Comparison of ENCODE assay signal across 1 cellular context in genomic region chr11:46120711-46121327, GRCh38.
TF ChIP-seq lines count a peak whose summit lies in the region.

No MANE protein-coding gene starts in this region.

TF ChIP-seq in K562, 482 proteins besides CTCF, POLR2A, EP300 and RAD21 (continued from another document):
- TF ChIP-seq, protein P1, sequence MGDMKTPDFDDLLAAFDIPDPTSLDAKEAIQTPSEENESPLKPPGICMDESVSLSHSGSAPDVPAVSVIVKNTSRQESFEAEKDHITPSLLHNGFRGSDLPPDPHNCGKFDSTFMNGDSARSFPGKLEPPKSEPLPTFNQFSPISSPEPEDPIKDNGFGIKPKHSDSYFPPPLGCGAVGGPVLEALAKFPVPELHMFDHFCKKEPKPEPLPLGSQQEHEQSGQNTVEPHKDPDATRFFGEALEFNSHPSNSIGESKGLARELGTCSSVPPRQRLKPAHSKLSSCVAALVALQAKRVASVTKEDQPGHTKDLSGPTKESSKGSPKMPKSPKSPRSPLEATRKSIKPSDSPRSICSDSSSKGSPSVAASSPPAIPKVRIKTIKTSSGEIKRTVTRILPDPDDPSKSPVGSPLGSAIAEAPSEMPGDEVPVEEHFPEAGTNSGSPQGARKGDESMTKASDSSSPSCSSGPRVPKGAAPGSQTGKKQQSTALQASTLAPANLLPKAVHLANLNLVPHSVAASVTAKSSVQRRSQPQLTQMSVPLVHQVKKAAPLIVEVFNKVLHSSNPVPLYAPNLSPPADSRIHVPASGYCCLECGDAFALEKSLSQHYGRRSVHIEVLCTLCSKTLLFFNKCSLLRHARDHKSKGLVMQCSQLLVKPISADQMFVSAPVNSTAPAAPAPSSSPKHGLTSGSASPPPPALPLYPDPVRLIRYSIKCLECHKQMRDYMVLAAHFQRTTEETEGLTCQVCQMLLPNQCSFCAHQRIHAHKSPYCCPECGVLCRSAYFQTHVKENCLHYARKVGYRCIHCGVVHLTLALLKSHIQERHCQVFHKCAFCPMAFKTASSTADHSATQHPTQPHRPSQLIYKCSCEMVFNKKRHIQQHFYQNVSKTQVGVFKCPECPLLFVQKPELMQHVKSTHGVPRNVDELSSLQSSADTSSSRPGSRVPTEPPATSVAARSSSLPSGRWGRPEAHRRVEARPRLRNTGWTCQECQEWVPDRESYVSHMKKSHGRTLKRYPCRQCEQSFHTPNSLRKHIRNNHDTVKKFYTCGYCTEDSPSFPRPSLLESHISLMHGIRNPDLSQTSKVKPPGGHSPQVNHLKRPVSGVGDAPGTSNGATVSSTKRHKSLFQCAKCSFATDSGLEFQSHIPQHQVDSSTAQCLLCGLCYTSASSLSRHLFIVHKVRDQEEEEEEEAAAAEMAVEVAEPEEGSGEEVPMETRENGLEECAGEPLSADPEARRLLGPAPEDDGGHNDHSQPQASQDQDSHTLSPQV (IDR thresholded peaks at IDR 0.05), result no peak
- TF ChIP-seq BDP1 (IDR thresholded peaks at IDR 0.05; ENCODE audit: insufficient read depth, insufficient read length) (no peak), ZNF512 (tag; IDR thresholded peaks at IDR 0.05) (peak; percentile 63), ZNF184 (CRISPR knock-in tag; IDR thresholded peaks at IDR 0.05) (no peak), HDAC1 (IDR thresholded peaks at IDR 0.05) (peak in 1 of 2 experiments; percentile 75; a peak in 1 of 4 replicates), ETV1 (tag; conservative IDR thresholded peaks at IDR 0.05; ENCODE audit: low read depth) (no peak), CXXC5 (CRISPR knock-in tag; IDR thresholded peaks at IDR 0.05) (no peak; the same call in 1 of the 2 replicates), IRF9 (tag; IDR thresholded peaks at IDR 0.05) (no peak), RBM34 (IDR thresholded peaks at IDR 0.05; ENCODE audit: borderline replicate concordance, insufficient read depth, low read length) (no peak)
